Comparison of ENCODE assay signal across 8 cellular contexts in the genomic region with DNA sequence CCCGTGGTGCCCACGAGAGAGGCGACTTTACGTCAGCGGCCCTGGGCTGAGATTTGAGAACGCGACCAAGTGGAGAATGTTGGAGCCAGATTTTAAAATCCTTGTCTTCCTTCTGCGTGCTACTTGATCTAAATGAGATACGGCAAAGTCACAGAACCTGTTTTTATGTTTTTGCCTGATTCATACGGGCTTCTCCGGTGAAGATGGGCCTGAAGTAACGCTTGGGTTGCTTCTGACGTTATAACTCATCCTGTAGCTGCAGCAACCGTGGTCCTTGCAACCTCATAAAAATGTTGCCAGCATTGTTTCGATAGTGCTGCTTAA. TPM values are rescaled to one million over a fixed set of nuclear protein-coding genes. Genes with fewer than 3 reads are reported as not detected.
DNase-seq lines count a peak whose midpoint lies in the region; ATAC-seq and TF ChIP-seq lines count a peak whose summit lies in the region.

No MANE protein-coding gene starts in this region.

- no peaks in the 10 kb centered on the region for H3K9me3 ChIP-seq in prostate gland

- WGBS in prostate gland, result 12% methylated on average over 15 of the region's 15 CpGs

- DNase-seq in NCI-H2196 (lab: John Stamatoyannopoulos, UW; ENCODE audit: unreplicated experiment) (peak; percentile 54), NCI-H2196 treated with DMSO at 0.1 percent for 48 hours (lab: John Stamatoyannopoulos, UW; ENCODE audit: unreplicated experiment) (no peak), fibroblast of villous mesenchyme (ENCODE audit: low read depth) (no peak), prostate gland (ENCODE audit: low spot score) (no peak), SKM-1 (lab: John Stamatoyannopoulos, UW; ENCODE audit: unreplicated experiment) (no peak), retina (no peak), epidermal melanocyte (ENCODE audit: insufficient read length, low spot score) (no peak)

- TF ChIP-seq CTCF in fibroblast of villous mesenchyme (IDR thresholded peaks at IDR 0.05; ENCODE audit: insufficient read depth, low read depth, low read length) (no peak), prostate gland (IDR thresholded peaks at IDR 0.05) (no peak)

- no peak for TF ChIP-seq POLR2A in prostate gland (IDR thresholded peaks at IDR 0.05)

- peak overlapping the region; percentile 81 to 86 for H3K27ac ChIP-seq in prostate gland

- H3K4me3 ChIP-seq in fibroblast of villous mesenchyme (ENCODE audit: low read depth, low read length) (peak overlapping the region; percentile 95), prostate gland (peak overlapping the region; percentile 60 to 71)

- intact Hi-C loops in prostate gland (cut with DNase I), result loop anchor here (10.0 kb wide), 1 partner anchor 1041 kb away; no protein-coding TSS in a partner anchor

- H3K4me1 ChIP-seq in prostate gland (replicated peaks), result no peaks in the 10 kb centered on the region

- no peaks in the 10 kb centered on the region for H3K36me3 ChIP-seq in prostate gland

- no peak for ATAC-seq in SK-N-SH treated with all-trans-retinoic acid at 6 μM for 48 hours

- H3K27me3 ChIP-seq in prostate gland (replicated peaks; ENCODE audit: insufficient read depth), result no peaks in the 10 kb centered on the region

TF ChIP-seq in SK-N-SH treated with all-trans-retinoic acid at 6 μM for 48 hours, 23 proteins besides CTCF, POLR2A, EP300 and RAD21:
- TF ChIP-seq ZFP3 (CRISPR knock-in tag; IDR thresholded peaks at IDR 0.05), result 0 out of 2 replicates have a peak, but pooled peaks have one; percentile 26
- TF ChIP-seq ARNTL (CRISPR knock-in tag; IDR thresholded peaks at IDR 0.05; ENCODE audit: borderline replicate concordance, low read depth), result no peak

RNA-seq across cellular contexts. Expression of a gene that starts 0.5 kb away (rescaled TPM):
- total RNA-seq in fibroblast of villous mesenchyme (19.0 and 29.8 TPM in 2 replicates), prostate gland (10 to 100 TPM; 12.3 to 16.9 TPM)
